Comparison of ENCODE assay signal across 1 cellular context in the genomic region with DNA sequence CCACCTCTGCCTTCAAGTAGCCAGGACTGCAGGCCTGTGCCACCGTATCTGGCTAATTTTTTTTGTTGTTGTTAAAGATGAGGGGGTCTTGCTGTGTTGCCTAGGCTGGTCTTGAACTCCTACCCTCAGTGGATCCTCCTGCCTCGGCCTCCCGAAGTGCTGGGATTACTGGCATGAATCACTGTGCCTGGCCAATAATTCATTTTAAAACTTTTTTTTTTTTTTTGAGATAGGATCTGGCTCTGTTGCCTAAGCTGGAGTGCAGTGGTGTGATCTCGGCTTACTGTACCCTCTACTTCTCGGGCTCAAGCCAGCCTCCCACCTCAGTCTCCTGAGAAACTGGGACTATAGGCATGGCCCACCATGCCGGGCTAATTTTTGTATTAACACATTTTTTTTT.
A peak's percentile ranks its signal among the peaks of the same experiment; 100 is the strongest.
TF ChIP-seq lines count a peak whose summit lies in the region.

No MANE protein-coding gene starts in this region.

TF ChIP-seq in K562, 482 proteins besides CTCF, POLR2A, EP300 and RAD21:
- no peak for TF ChIP-seq SIN3B (IDR thresholded peaks at IDR 0.05; ENCODE audit: low read depth)
- peak; percentile 65 for TF ChIP-seq ZNF384 (IDR thresholded peaks at IDR 0.05; ENCODE audit: low read depth, low read length)
